7 cellular contexts compared by ENCODE assay signal in the genomic region with DNA sequence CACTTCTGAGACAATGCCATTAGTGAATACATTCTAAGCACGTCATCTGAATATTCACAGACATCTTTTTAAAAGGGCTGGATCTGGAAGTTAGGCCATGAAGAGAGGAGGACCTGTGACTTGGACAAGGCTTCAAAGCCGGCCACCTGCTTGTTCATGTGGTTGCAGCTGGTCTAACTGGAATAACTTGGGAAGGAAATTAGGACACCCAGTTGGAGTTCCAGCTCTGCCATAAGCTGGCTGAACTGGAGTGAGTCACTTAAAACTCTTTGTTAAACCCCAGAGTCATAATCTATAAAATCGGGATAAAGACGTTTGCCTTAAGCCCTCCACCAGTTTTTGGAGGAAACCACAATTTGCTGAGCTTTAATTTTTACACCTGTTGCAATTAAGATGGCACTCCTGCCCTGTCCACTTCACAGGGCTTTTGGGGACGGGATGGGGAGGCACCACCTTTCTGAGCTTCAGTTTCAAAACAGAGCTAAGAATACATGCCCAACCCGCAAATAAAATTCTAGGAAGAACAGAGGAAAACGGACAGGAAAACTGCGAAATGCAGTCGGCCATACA. TPM values are rescaled to one million over a fixed set of nuclear protein-coding genes. Genes with fewer than 3 reads are reported as not detected.
A peak's percentile ranks its signal among the peaks of the same experiment; 100 is the strongest.
DNase-seq lines count a peak whose midpoint lies in the region; ATAC-seq and TF ChIP-seq lines count a peak whose summit lies in the region.

No MANE protein-coding gene starts in this region.

- peaks cover 10% of the 10 kb centered on the region; the same call in 1 of the 2 replicates for H3K79me2 ChIP-seq in Karpas-422 (ENCODE audit: low read length)

- peak overlapping the region in 1 of 2 experiments; percentile 43 for H3K18ac ChIP-seq in mesenchymal stem cell (ENCODE audit: low read depth in 1 of 2, low read length in 2 of 2)

- peaks cover 17% of the 10 kb centered on the region for H3K4me1 ChIP-seq in Karpas-422 (ENCODE audit: low read length)
- H3K4me1 ChIP-seq in mesenchymal stem cell (ENCODE audit: control insufficient read depth, insufficient read depth, low read depth, low read length) = peaks cover 1% of the 10 kb centered on the region
- H3K4me1 ChIP-seq in aorta (ENCODE audit: control insufficient read depth in 1 of 2, insufficient read depth in 2 of 2, low read length in 2 of 2) = no peaks in the 10 kb centered on the region

- intact Hi-C loops in MCF 10A (cut with micrococcal nuclease) (loop anchor here (1.0 kb wide), 1 partner anchor 85 kb away; a partner anchor contains a TSS), aorta (cut with DNase I) (loop anchor here (2.0 to 10.0 kb wide), 5 partner anchors 83 to 931 kb away; a partner anchor contains a TSS)

- no peaks in the 10 kb centered on the region for H3K9me2 ChIP-seq in Karpas-422 (replicated peaks; ENCODE audit: insufficient read depth, low read length)

- H3K14ac ChIP-seq in mesenchymal stem cell (ENCODE audit: low read length in 2 of 2) = no peak overlapping the region

- H3K23ac ChIP-seq in mesenchymal stem cell (ENCODE audit: low read length in 2 of 2) = no peak overlapping the region

- H2BK5ac ChIP-seq in mesenchymal stem cell (ENCODE audit: low read depth, low read length, poor library complexity, severe bottlenecking) = peak overlapping the region; percentile 38

- peak overlapping the region; percentile 89 for H3K4me3 ChIP-seq in Karpas-422 (ENCODE audit: low read length)
- peak overlapping the region; percentile 82 to 97 for H3K4me3 ChIP-seq in mesenchymal stem cell (ENCODE audit: insufficient read depth in 1 of 2, low read depth in 1 of 2, low read length in 2 of 2)
- H3K4me3 ChIP-seq in aorta (ENCODE audit: low read length in 2 of 2) = peak overlapping the region; percentile 78 to 88

- no peaks in the 10 kb centered on the region for H3K9me3 Mint-ChIP-seq in MCF 10A (ENCODE audit: unreplicated experiment)

- CTCF ChIA-PET in MCF 10A (lab: Yijun Ruan, JAX) = interaction anchor here (0.6 to 0.9 kb wide), 3 partner anchors 12 to 87 kb away, joined by 3 read pairs; no protein-coding TSS in a partner anchor

- H3K4ac ChIP-seq in mesenchymal stem cell (ENCODE audit: low read depth in 1 of 2, low read length in 2 of 2) = no peak overlapping the region

- H2BK12ac ChIP-seq in mesenchymal stem cell (ENCODE audit: low read length in 2 of 2) = no peak overlapping the region

- H4K20me1 ChIP-seq in Karpas-422 (ENCODE audit: insufficient read depth, low read depth, low read length) = 0 out of 2 replicates have a peak, but pooled peaks cover 3% of the 10 kb centered on the region

- H2BK15ac ChIP-seq in mesenchymal stem cell (ENCODE audit: low read depth, poor library complexity, severe bottlenecking) = peak overlapping the region; percentile 28

- H4K91ac ChIP-seq in mesenchymal stem cell (ENCODE audit: low read length) = no peak overlapping the region

- H3K4me2 ChIP-seq in Karpas-422 (ENCODE audit: low read depth, low read length, poor library complexity, severe bottlenecking) (peak overlapping the region; percentile 96), mesenchymal stem cell (ENCODE audit: low read length, poor library complexity, severe bottlenecking) (peak overlapping the region; percentile 77)

- H3K9me3 ChIP-seq in Karpas-422 (ENCODE audit: low read length) (no peaks in the 10 kb centered on the region), mesenchymal stem cell (ENCODE audit: control insufficient read depth, low read length) (no peaks in the 10 kb centered on the region), aorta (ENCODE audit: control insufficient read depth, low read length) (no peaks in the 10 kb centered on the region)

- H4K8ac ChIP-seq in mesenchymal stem cell (ENCODE audit: low read length) = no peak overlapping the region

- no peaks in the 10 kb centered on the region for H3K27me3 Mint-ChIP-seq in MCF 10A (ENCODE audit: insufficient read depth, unreplicated experiment)

- H3K4me3 Mint-ChIP-seq in MCF 10A (ENCODE audit: unreplicated experiment) = peak overlapping the region; percentile 93

- POLR2A ChIA-PET in MCF 10A (lab: Yijun Ruan, JAX) = interaction anchor here (0.6 to 4.0 kb wide), 8 partner anchors 11 to 684 kb away, joined by 3 to 71 read pairs (median 5); a partner anchor contains a TSS

- no peak for DNase-seq in Karpas-422
- peak; percentile 11 for DNase-seq in MCF 10A (ENCODE audit: unreplicated experiment)
- peak; percentile 16 for DNase-seq in mesenchymal stem cell
- DNase-seq in aorta = no peak
- no peak for DNase-seq in SHP77 (lab: John Stamatoyannopoulos, UW)

- H3K27ac ChIP-seq in Karpas-422 (ENCODE audit: low read length) (no peak overlapping the region), mesenchymal stem cell (ENCODE audit: low read length, poor library complexity, severe bottlenecking) (no peak overlapping the region), aorta (ENCODE audit: low read depth in 1 of 2, low read length in 2 of 2) (no peak overlapping the region)

- H2BK120ac ChIP-seq in mesenchymal stem cell (ENCODE audit: low read depth, low read length) = no peak overlapping the region

- peaks cover 4% of the 10 kb centered on the region for H3K79me1 ChIP-seq in mesenchymal stem cell (replicated peaks; ENCODE audit: low read length, poor library complexity, severe bottlenecking)

- ATAC-seq in GM18498 (IDR thresholded peaks at IDR 0.05; ENCODE audit: unreplicated experiment) (peak; percentile 3), aorta (ENCODE audit: low FRiP score) (peak; percentile 15), GM19467 (IDR thresholded peaks at IDR 0.05; ENCODE audit: unreplicated experiment) (no peak)

- H3K27me3 ChIP-seq in Karpas-422 (ENCODE audit: low read length) = no peaks in the 10 kb centered on the region
- peaks cover 0 to 4% of the 10 kb centered on the region in 2 experiments for H3K27me3 ChIP-seq in mesenchymal stem cell (ENCODE audit: control insufficient read depth in 1 of 2, insufficient read depth in 1 of 2, low read length in 2 of 2)
- H3K27me3 ChIP-seq in aorta (ENCODE audit: control insufficient read depth in 1 of 2, insufficient read depth in 2 of 2, low read length in 1 of 2) = no peaks in the 10 kb centered on the region

- no peak for TF ChIP-seq CTCF in MCF 10A (IDR thresholded peaks at IDR 0.05; ENCODE audit: unreplicated experiment)

- H3K9ac ChIP-seq in Karpas-422 (ENCODE audit: low read length) (peak overlapping the region; percentile 43), mesenchymal stem cell (ENCODE audit: low read length) (peak overlapping the region; percentile 91)

- H3K36me3 ChIP-seq in Karpas-422 (ENCODE audit: insufficient read depth, low read length) (no peaks in the 10 kb centered on the region), mesenchymal stem cell (ENCODE audit: control insufficient read depth in 1 of 2, insufficient read depth in 2 of 2, low read depth in 1 of 2, low read length in 2 of 2) (no peaks in the 10 kb centered on the region), aorta (ENCODE audit: control insufficient read depth in 1 of 2, insufficient read depth in 2 of 2, low read length in 1 of 2) (no peaks in the 10 kb centered on the region)

- TSS peak; percentile 43 for BruUV-seq in MCF 10A (replicated peaks; lab: Mats Ljungman, UMichigan)

- peaks cover 32% of the 10 kb centered on the region for H3K4me1 Mint-ChIP-seq in MCF 10A (ENCODE audit: insufficient read depth, unreplicated experiment)

- H2AFZ ChIP-seq in Karpas-422 (ENCODE audit: low read length) (peak overlapping the region; percentile 95), mesenchymal stem cell (ENCODE audit: low read depth, low read length) (no peak overlapping the region)

- H3K27ac Mint-ChIP-seq in MCF 10A (ENCODE audit: low read depth, unreplicated experiment) = peak overlapping the region; percentile 96

- H2AK5ac ChIP-seq in mesenchymal stem cell (ENCODE audit: low read length, severe bottlenecking) = no peak overlapping the region

- H3K36me3 Mint-ChIP-seq in MCF 10A (ENCODE audit: insufficient read depth, unreplicated experiment) = no peaks in the 10 kb centered on the region

- 56% methylated on average over 9 of the region's 9 CpGs for WGBS in mesenchymal stem cell
- 27 to 29% methylated on average over 9 of the region's 9 CpGs for WGBS in aorta, 2 donors

RNA-seq across cellular contexts. Expression of a gene that starts 0.5 kb away (rescaled TPM):
- total RNA-seq in Karpas-422 (2014; rRNA removed; shearing (Covaris generic); ENCODE audit: low replicate concordance) = 16.4 and 21.4 TPM in 2 replicates
- total RNA-seq in MCF 10A (2022) (32.4 and 37.2 TPM in 2 replicates), aorta (10 to 100 TPM; 34.1 to 47.5 TPM)
- 11.1 TPM for polyA plus RNA-seq in mesenchymal stem cell (2013, experiment 1 of 2)
- polyA plus RNA-seq in mesenchymal stem cell (2013, experiment 2 of 2) = 10.8 TPM
- 1 to 10 TPM; 9.8 to 10.0 TPM for polyA plus RNA-seq in aorta

Comparison
In these comparisons a context has a peak if more than half of its experiments do, and no peak if none do; other contexts are left out.
1. DNase-seq: peak in MCF 10A (single experiment) and mesenchymal stem cell (single experiment); none in Karpas-422 (single experiment), aorta (0 of 2) and SHP77 (0 of 2).
2. Peak in every context shown above with its lines, with median percentiles within 50 percentile points of each other: H3K4me3 ChIP-seq.